Comparison of ENCODE assay signal across 1 cellular context in genomic region chr5:88785396-88786216, GRCh38.
TF ChIP-seq lines count a peak whose summit lies in the region.

No MANE protein-coding gene starts in this region.

TF ChIP-seq in HEK293, 187 proteins besides CTCF, POLR2A, EP300 and RAD21 (continued from another document and continues in another):
- TF ChIP-seq PRDM4 (tag by site-specific recombination; IDR thresholded peaks at IDR 0.05) (peak; percentile 43; the same call in 1 of the 2 replicates), ZNF146 (tag by site-specific recombination; IDR thresholded peaks at IDR 0.05) (no peak), ZBTB8A (tag by site-specific recombination; IDR thresholded peaks at IDR 0.05) (peak; percentile 53), ZFP41 (tag by site-specific recombination; IDR thresholded peaks at IDR 0.05; ENCODE audit: borderline replicate concordance) (no peak), ZNF398 (tag by site-specific recombination; IDR thresholded peaks at IDR 0.05) (no peak), TSHZ1 (tag by site-specific recombination; IDR thresholded peaks at IDR 0.05; ENCODE audit: borderline replicate concordance) (no peak), ZNF16 (tag by site-specific recombination; IDR thresholded peaks at IDR 0.05; ENCODE audit: low read depth) (no peak), ZNF114 (tag by site-specific recombination; IDR thresholded peaks at IDR 0.05) (no peak), ZNF843 (tag by site-specific recombination; IDR thresholded peaks at IDR 0.05) (peak; percentile 75), ZNF280D (tag by site-specific recombination; IDR thresholded peaks at IDR 0.05) (no peak), ZNF112 (tag by site-specific recombination; IDR thresholded peaks at IDR 0.05) (no peak), ZNF473 (tag by site-specific recombination; IDR thresholded peaks at IDR 0.05) (no peak), BCL11A (tag by site-specific recombination; IDR thresholded peaks at IDR 0.05; ENCODE audit: low read depth) (no peak), ZNF23 (tag by site-specific recombination; IDR thresholded peaks at IDR 0.05; ENCODE audit: borderline replicate concordance) (no peak), ZFHX2 (tag by site-specific recombination; conservative IDR thresholded peaks at IDR 0.05) (no peak), ZNF555 (tag by site-specific recombination; conservative IDR thresholded peaks at IDR 0.05) (no peak), ZBTB20 (tag by site-specific recombination; IDR thresholded peaks at IDR 0.05) (no peak; the same call in none of the 2 replicates), ZNF707 (tag by site-specific recombination; IDR thresholded peaks at IDR 0.05) (no peak), ZBTB49 (tag by site-specific recombination; IDR thresholded peaks at IDR 0.05; ENCODE audit: low read depth) (no peak), ZBTB21 (tag by site-specific recombination; IDR thresholded peaks at IDR 0.05) (no peak), ZNF433 (tag by site-specific recombination; IDR thresholded peaks at IDR 0.05; ENCODE audit: low read depth) (no peak), ZNF596 (tag by site-specific recombination; IDR thresholded peaks at IDR 0.05) (peak; percentile 56; the same call in 1 of the 2 replicates), SCRT1 (tag by site-specific recombination; IDR thresholded peaks at IDR 0.05; ENCODE audit: borderline replicate concordance) (peak; percentile 73), ZNF513 (tag by site-specific recombination; IDR thresholded peaks at IDR 0.05) (no peak), WT1 (tag by site-specific recombination; IDR thresholded peaks at IDR 0.05) (peak; percentile 71), GFI1B (tag by site-specific recombination; IDR thresholded peaks at IDR 0.05) (no peak), ELK4 (IDR thresholded peaks at IDR 0.05; ENCODE audit: borderline replicate concordance, low read depth, low read length) (no peak), ZNF704 (tag by site-specific recombination; IDR thresholded peaks at IDR 0.05) (no peak), ZNF311 (tag by site-specific recombination; IDR thresholded peaks at IDR 0.05; ENCODE audit: borderline replicate concordance) (no peak), ZNF18 (tag by site-specific recombination; IDR thresholded peaks at IDR 0.05) (no peak), ZNF274 (IDR thresholded peaks at IDR 0.05; ENCODE audit: low read length) (no peak), ZNF274 (tag by site-specific recombination; IDR thresholded peaks at IDR 0.05; ENCODE audit: borderline replicate concordance) (no peak), ZNF362 (tag by site-specific recombination; IDR thresholded peaks at IDR 0.05) (peak; percentile 78; the same call in 1 of the 2 replicates), MZF1 (tag by site-specific recombination; IDR thresholded peaks at IDR 0.05; ENCODE audit: borderline replicate concordance) (no peak), SP2 (tag by site-specific recombination; IDR thresholded peaks at IDR 0.05) (no peak), ZNF639 (tag by site-specific recombination; IDR thresholded peaks at IDR 0.05) (no peak)
